Comparison of ENCODE assay signal across 8 cellular contexts in the genomic region with DNA sequence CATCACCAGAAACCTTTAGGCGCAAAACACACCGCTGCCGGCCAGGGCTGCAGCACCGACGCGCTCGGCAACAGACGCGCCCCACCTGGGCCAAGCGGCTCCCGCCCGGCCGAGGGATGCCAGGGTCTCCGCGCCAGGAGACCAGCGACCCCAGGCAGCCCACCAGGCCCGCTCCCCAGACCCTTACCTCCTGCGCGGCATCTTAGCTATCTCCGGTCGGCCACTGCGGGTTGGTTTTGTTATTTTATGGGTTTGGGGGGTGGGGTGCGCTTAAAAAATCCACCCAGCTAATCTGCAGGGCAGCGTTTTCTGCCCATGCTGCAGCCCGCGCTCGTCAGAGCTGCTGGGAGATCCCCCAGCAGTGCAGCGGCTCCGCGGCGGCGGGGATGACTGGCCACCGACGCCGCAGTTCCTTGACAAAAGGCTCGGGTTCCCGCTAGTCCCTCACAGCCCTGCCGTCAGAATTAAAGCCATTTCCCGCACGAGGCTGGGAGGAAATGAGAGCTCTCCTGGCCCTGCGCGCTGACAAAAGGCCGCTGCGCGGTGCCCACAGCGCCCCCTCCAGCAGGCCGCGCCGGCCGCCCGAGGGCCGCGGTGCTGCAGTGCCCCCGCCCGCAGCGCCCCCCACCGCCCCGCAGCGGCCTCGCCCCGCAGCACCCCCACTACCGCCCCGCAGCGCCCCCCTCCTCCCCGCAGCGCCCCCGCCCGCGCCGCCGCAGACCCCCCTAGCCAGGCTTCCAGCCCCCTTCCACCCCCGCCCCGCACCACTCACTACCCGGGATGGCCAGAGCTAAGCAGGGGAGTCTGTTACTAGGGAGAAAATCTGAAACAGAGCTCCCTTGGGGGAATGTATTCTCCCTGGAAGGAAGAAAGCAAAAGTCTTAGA. TPM values are rescaled to one million over a fixed set of nuclear protein-coding genes. Genes with fewer than 3 reads are reported as not detected.
DNase-seq lines count a peak whose midpoint lies in the region; ATAC-seq and TF ChIP-seq lines count a peak whose summit lies in the region.

A gene with protein sequence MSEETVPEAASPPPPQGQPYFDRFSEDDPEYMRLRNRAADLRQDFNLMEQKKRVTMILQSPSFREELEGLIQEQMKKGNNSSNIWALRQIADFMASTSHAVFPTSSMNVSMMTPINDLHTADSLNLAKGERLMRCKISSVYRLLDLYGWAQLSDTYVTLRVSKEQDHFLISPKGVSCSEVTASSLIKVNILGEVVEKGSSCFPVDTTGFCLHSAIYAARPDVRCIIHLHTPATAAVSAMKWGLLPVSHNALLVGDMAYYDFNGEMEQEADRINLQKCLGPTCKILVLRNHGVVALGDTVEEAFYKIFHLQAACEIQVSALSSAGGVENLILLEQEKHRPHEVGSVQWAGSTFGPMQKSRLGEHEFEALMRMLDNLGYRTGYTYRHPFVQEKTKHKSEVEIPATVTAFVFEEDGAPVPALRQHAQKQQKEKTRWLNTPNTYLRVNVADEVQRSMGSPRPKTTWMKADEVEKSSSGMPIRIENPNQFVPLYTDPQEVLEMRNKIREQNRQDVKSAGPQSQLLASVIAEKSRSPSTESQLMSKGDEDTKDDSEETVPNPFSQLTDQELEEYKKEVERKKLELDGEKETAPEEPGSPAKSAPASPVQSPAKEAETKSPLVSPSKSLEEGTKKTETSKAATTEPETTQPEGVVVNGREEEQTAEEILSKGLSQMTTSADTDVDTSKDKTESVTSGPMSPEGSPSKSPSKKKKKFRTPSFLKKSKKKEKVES (minus strand): TSS at position 502 of the 886 bp plus-strand sequence. CDS start 61,792 bp downstream, outside the sequence.

- peak in 8 of 10 experiments; percentile 7 to 49 (median 24) for DNase-seq in CD4-positive, alpha-beta T cell
- DNase-seq in HL-60 (ENCODE audit: low read depth in 1 of 2, low spot score in 1 of 2) = peak in 1 of 2 experiments; percentile 28
- peak; percentile 22 for DNase-seq in RPMI7951 (ENCODE audit: low read depth)
- peak; percentile 10 for DNase-seq in astrocyte of the spinal cord (ENCODE audit: low read depth, low spot score)
- no peak for DNase-seq in smooth muscle cell (lab: John Stamatoyannopoulos, UW; ENCODE audit: unreplicated experiment)
- no peak for DNase-seq in foreskin melanocyte

- H3K4me1 Mint-ChIP-seq in CD4-positive, alpha-beta T cell (ENCODE audit: low read depth) = peaks cover 16% of the 10 kb centered on the region

- H3K4me3 ChIP-seq in HL-60 (replicated peaks; ENCODE audit: insufficient read depth, low read length) (peak within 1 kb of the TSS; percentile 49), astrocyte of the spinal cord (ENCODE audit: low read depth, low read length) (peak within 1 kb of the TSS; percentile 20), iPS-20b (ENCODE audit: low read length) (peak within 1 kb of the TSS; percentile 80), smooth muscle cell (peak within 1 kb of the TSS; percentile 71)

- peak within 1 kb of the TSS; percentile 88 for H3K4me3 Mint-ChIP-seq in CD4-positive, alpha-beta T cell

- peak; percentile 31 for TF ChIP-seq CTCF in CD4-positive, alpha-beta T cell (IDR thresholded peaks at IDR 0.05)
- TF ChIP-seq CTCF in HL-60 (IDR thresholded peaks at IDR 0.05; ENCODE audit: insufficient read depth, low read length) (no peak), astrocyte of the spinal cord (IDR thresholded peaks at IDR 0.05; ENCODE audit: low read depth, low read length) (no peak), smooth muscle cell (IDR thresholded peaks at IDR 0.05; ENCODE audit: borderline replicate concordance, insufficient read depth, poor library complexity, severe bottlenecking) (peak; percentile 42)

- H2AFZ ChIP-seq in smooth muscle cell (ENCODE audit: low read depth) = peak within 1 kb of the TSS; percentile 98

- ATAC-seq in CD4-positive, alpha-beta T cell (ENCODE audit: poor library complexity) = peak; percentile 68
- no peak for ATAC-seq in GM19023 (IDR thresholded peaks at IDR 0.05; ENCODE audit: unreplicated experiment)

- H3F3A ChIP-seq in smooth muscle cell (ENCODE audit: low read depth) = no peaks in the 10 kb centered on the region

- no peaks in the 10 kb centered on the region for H4K20me1 ChIP-seq in smooth muscle cell (ENCODE audit: low read depth)

- peaks cover 33% of the 10 kb centered on the region for H3K4me1 ChIP-seq in iPS-20b (ENCODE audit: insufficient read depth, low read length)
- peaks cover 9% of the 10 kb centered on the region for H3K4me1 ChIP-seq in smooth muscle cell (ENCODE audit: low read depth)

- under 1% methylated on average over 41 of the region's 74 CpGs for WGBS in smooth muscle cell (ENCODE audit: low lambda C conversion rate)

- intact Hi-C loops in CD4-positive, alpha-beta T cell (cut with DNase I, micrococcal nuclease) = loop anchor here in 1 of 2 experiments (5.0 kb wide), 1 partner anchor 111 kb away; no protein-coding TSS in a partner anchor

- peak within 1 kb of the TSS; percentile 85 for H3K9ac ChIP-seq in iPS-20b (ENCODE audit: low read depth, low read length)
- H3K9ac ChIP-seq in smooth muscle cell (ENCODE audit: low read depth) = peak within 1 kb of the TSS; percentile 34

- H3K79me2 ChIP-seq in smooth muscle cell (ENCODE audit: low read depth) = no peaks in the 10 kb centered on the region

- in situ Hi-C loops in astrocyte of the spinal cord (cut with HindIII; ENCODE audit: low sequenced_read_pairs) = no loop called here

- CTCF ChIA-PET in CD4-positive, alpha-beta T cell (lab: Charles Lee) = interaction anchor here (0.8 kb wide), 1 partner anchor 9 kb away, joined by 3 read pairs; no protein-coding TSS in a partner anchor

- no peaks in the 10 kb centered on the region for H3K36me3 ChIP-seq in iPS-20b (ENCODE audit: insufficient read depth, low read depth, low read length)
- no peaks in the 10 kb centered on the region for H3K36me3 ChIP-seq in smooth muscle cell (ENCODE audit: low read depth)

- POLR2A ChIA-PET in CD4-positive, alpha-beta T cell (lab: Charles Lee) = interaction anchor here (1.1 kb wide), 1 partner anchor 8 kb away, joined by 3 read pairs; no protein-coding TSS in a partner anchor

- H3K36me3 Mint-ChIP-seq in CD4-positive, alpha-beta T cell (ENCODE audit: low read depth) = no peaks in the 10 kb centered on the region

- H3K27me3 Mint-ChIP-seq in CD4-positive, alpha-beta T cell = peaks cover 60% of the 10 kb centered on the region

- peak within 1 kb of the TSS; percentile 100 for H3K4me2 ChIP-seq in smooth muscle cell

- H3K9me3 Mint-ChIP-seq in CD4-positive, alpha-beta T cell = no peaks in the 10 kb centered on the region

- no peaks in the 10 kb centered on the region for H3K9me3 ChIP-seq in CD4-positive, alpha-beta T cell (ENCODE audit: control insufficient read depth, low read length)
- H3K9me3 ChIP-seq in iPS-20b (ENCODE audit: insufficient read depth, low read depth, low read length) (no peaks in the 10 kb centered on the region), smooth muscle cell (replicated peaks; ENCODE audit: low read depth) (no peaks in the 10 kb centered on the region)

- peaks cover 20% of the 10 kb centered on the region for H3K27me3 ChIP-seq in CD4-positive, alpha-beta T cell (ENCODE audit: control insufficient read depth, insufficient read depth, low read length)
- H3K27me3 ChIP-seq in HL-60 (ENCODE audit: insufficient read depth, poor library complexity, severe bottlenecking) (peaks cover 51% of the 10 kb centered on the region), iPS-20b (ENCODE audit: insufficient read depth, low read length) (no peaks in the 10 kb centered on the region), smooth muscle cell (ENCODE audit: low read depth) (peaks cover 28% of the 10 kb centered on the region)

- H3K27ac Mint-ChIP-seq in CD4-positive, alpha-beta T cell = peak within 1 kb of the TSS; percentile 38

- no peak within 1 kb of the TSS for H3K27ac ChIP-seq in CD4-positive, alpha-beta T cell (ENCODE audit: low read depth, low read length)
- H3K27ac ChIP-seq in HL-60 (replicated peaks) (no peak within 1 kb of the TSS), iPS-20b (ENCODE audit: low read length) (peak within 1 kb of the TSS; percentile 57), smooth muscle cell (ENCODE audit: low read depth) (no peak within 1 kb of the TSS)

RNA-seq across cellular contexts. Expression of the gene that starts here (rescaled TPM):
- 1 to 10 TPM; 4.4 to 6.4 TPM for total RNA-seq in CD4-positive, alpha-beta T cell
- total RNA-seq in RPMI7951 (2014; rRNA removed; shearing (Covaris generic)) = not detected in 2 replicates
- total RNA-seq in smooth muscle cell = 3.0 and 7.1 TPM in 2 replicates
- polyA plus RNA-seq in smooth muscle cell = 1.9 and 4.3 TPM in 2 replicates

Comparison
In these comparisons a context has a peak if more than half of its experiments do, and no peak if none do; other contexts are left out.
1. Peak in DNase-seq in RPMI7951; RNA of the gene not detected or under 1 TPM.
2. DNase-seq: peak in CD4-positive, alpha-beta T cell (8 of 10) and astrocyte of the spinal cord (single experiment); none in smooth muscle cell (single experiment) and foreskin melanocyte (single experiment).
3. CTCF ChIP-seq: peak in CD4-positive, alpha-beta T cell (single experiment) and smooth muscle cell (single experiment); none in HL-60 (single experiment) and astrocyte of the spinal cord (single experiment).
4. H3K4me3 ChIP-seq: peak in every context shown above with its lines; median percentile 80 in iPS-20b; 71 in smooth muscle cell; 49 in HL-60; 20 in astrocyte of the spinal cord.